ENCODE assay signal across 24 cellular contexts in the genomic region with DNA sequence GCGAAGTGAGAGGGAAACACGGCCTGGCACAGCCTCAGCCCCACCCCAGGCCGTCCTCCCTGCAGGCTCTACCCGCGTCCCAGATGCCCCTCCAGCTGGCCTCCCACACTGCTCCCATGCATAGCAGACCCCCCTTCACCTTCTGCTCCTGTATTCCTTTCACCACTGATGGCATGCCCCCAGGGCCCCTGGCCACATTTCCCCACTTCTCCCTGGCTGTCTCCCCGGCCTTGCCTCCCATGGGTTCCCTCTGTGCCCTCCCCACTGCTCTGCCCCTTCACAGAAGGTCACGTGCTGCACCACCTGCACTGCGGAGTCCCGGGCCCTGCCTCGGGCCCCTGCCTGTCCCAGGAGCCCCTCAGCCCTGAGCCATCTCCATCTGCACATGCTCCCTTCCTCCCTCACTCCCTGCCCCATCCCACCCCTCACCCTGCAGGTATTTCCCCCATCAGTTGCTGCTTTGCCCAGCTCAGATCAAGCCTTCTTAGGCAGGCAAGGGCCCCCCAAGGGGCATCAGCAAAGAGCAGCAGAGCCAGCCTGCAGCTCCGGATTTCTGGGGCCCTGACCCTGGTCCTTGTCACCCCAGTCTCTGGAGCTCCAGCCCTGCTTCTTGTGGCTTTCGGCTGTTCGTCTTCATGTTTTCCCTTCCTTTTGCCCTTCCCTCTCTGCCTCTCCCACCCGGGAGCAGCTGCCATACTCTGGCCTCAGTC. TPM values are rescaled to one million over a fixed set of nuclear protein-coding genes. Genes with fewer than 3 reads are reported as not detected.
DNase-seq lines count a peak whose midpoint lies in the region; ATAC-seq, FAIRE-seq and TF ChIP-seq lines count a peak whose summit lies in the region.
"Had no signal": no experiment of that assay in that cellular context is flagged by ENCODE, and none has a peak within 500 bp of the region (broad histone marks: within the 10 kb centered on the region; RNA-seq: fewer than 3 reads in every experiment).

No MANE protein-coding gene starts in this region.

- H3K27me3 ChIP-seq in K562 (ENCODE audit: control insufficient read depth in 2 of 2, insufficient read depth in 2 of 2, low read length in 2 of 2) = peaks cover 6 to 25% of the 10 kb centered on the region in 2 experiments; a peak in 3 of 5 replicates
- no peaks in the 10 kb centered on the region for H3K27me3 ChIP-seq in lung (ENCODE audit: control insufficient read depth, insufficient read depth)
- H3K27me3 ChIP-seq in smooth muscle cell (ENCODE audit: low read depth) = no peaks in the 10 kb centered on the region
- H3K27me3 ChIP-seq in colonic mucosa = no peaks in the 10 kb centered on the region
- no peaks in the 10 kb centered on the region for H3K27me3 ChIP-seq in ascending aorta
- H3K27me3 ChIP-seq: Peyer's patch, SJSA1 had no signal

- H3K9me3 ChIP-seq in K562 (replicated peaks; ENCODE audit: control insufficient read depth, insufficient read depth, low read depth, low read length) (no peaks in the 10 kb centered on the region), lung (ENCODE audit: control insufficient read depth in 2 of 2, insufficient read depth in 1 of 2, low read length in 1 of 2) (peaks cover 0 to 3% of the 10 kb centered on the region in 2 donors), smooth muscle cell (replicated peaks; ENCODE audit: low read depth) (no peaks in the 10 kb centered on the region), colonic mucosa (no peaks in the 10 kb centered on the region), ascending aorta (no peaks in the 10 kb centered on the region)
- H3K9me3 ChIP-seq: Peyer's patch, SJSA1 had no signal

- TF ChIP-seq EP300 in K562 (IDR thresholded peaks at IDR 0.05; ENCODE audit: low read length) = no peak

- TF ChIP-seq CTCF in GM20000 (IDR thresholded peaks at IDR 0.05; ENCODE audit: extremely low read depth, missing control alignments) = no peak
- TF ChIP-seq CTCF in K562 (IDR thresholded peaks at IDR 0.05 in 2 of 3, conservative IDR thresholded peaks at IDR 0.05 in 1 of 3; ENCODE audit: insufficient read depth in 2 of 3, low read depth in 1 of 3, low read length in 3 of 3) = no peak
- no peak for TF ChIP-seq CTCF in lung (IDR thresholded peaks at IDR 0.05; ENCODE audit: control extremely low read depth, extremely low read depth)
- no peak for TF ChIP-seq CTCF in smooth muscle cell (IDR thresholded peaks at IDR 0.05; ENCODE audit: borderline replicate concordance, insufficient read depth, poor library complexity, severe bottlenecking)
- no peak for TF ChIP-seq CTCF in colonic mucosa (IDR thresholded peaks at IDR 0.05)
- TF ChIP-seq CTCF in ascending aorta (IDR thresholded peaks at IDR 0.05) = no peak

- intact Hi-C loops in K562 (cut with micrococcal nuclease) = no loop called here
- intact Hi-C loops in colonic mucosa (cut with DNase I) = no loop called here
- intact Hi-C loops in ascending aorta (cut with DNase I) = no loop called here

- CTCF ChIA-PET in K562 (lab: Yijun Ruan, JAX; ENCODE audit: low intra/inter-chr PET ratio) = no interaction called here

- H3K79me2 ChIP-seq in K562 (ENCODE audit: control insufficient read depth, insufficient read depth, low read length) (no peaks in the 10 kb centered on the region), smooth muscle cell (ENCODE audit: low read depth) (no peaks in the 10 kb centered on the region)

- peak; percentile 14 for DNase-seq in D341Med (ENCODE audit: low spot score)
- peak; percentile 2 for DNase-seq in GM20000 (ENCODE audit: low spot score)
- DNase-seq in K562 (ENCODE audit: extremely low read depth in 1 of 4, low spot score in 3 of 4) = peak in 3 of 4 experiments; percentile 5 to 7 (median 6)
- peak; percentile 27 for DNase-seq in lung (ENCODE audit: low spot score)
- no peak for DNase-seq in smooth muscle cell (lab: John Stamatoyannopoulos, UW; ENCODE audit: unreplicated experiment)
- no peak for DNase-seq in colonic mucosa
- DNase-seq in ascending aorta (ENCODE audit: low spot score in 2 of 2) = no peak
- DNase-seq: ACHN; AML-193; DMS153; GDM1; MV-4-11; NCI-H1417 treated with DMSO at 0.1 percent for 48 hours; NCI-H2029; NCI-H446; NK-92 treated with Interleukin-12 subunit alpha and Interleukin-12 subunit beta, amount 100 ng/mL, for 24 hours; Peyer's patch had no signal

- no peak for FAIRE-seq in K562 (lab: Jason Lieb, UNC)
- FAIRE-seq: GM12878, GM18507, H54, HepG2 had no signal

- no peaks in the 10 kb centered on the region for H3K36me3 ChIP-seq in K562 (ENCODE audit: control insufficient read depth, insufficient read depth, low read length)
- H3K36me3 ChIP-seq in lung (ENCODE audit: control insufficient read depth in 2 of 2, insufficient read depth in 2 of 2, low read length in 2 of 2) = no peaks in the 10 kb centered on the region
- no peaks in the 10 kb centered on the region for H3K36me3 ChIP-seq in smooth muscle cell (ENCODE audit: low read depth)
- H3K36me3 ChIP-seq in colonic mucosa = no peaks in the 10 kb centered on the region
- no peaks in the 10 kb centered on the region for H3K36me3 ChIP-seq in ascending aorta
- H3K36me3 ChIP-seq: Peyer's patch, SJSA1 had no signal

- TF ChIP-seq RAD21 in K562 (CRISPR knock-in tag; conservative IDR thresholded peaks at IDR 0.05 in 1 of 2, IDR thresholded peaks at IDR 0.05 in 1 of 2) = no peak

- H3K4me1 ChIP-seq in K562 (replicated peaks in 1 of 2; ENCODE audit: control insufficient read depth in 2 of 2, insufficient read depth in 2 of 2, low read length in 2 of 2) (peaks cover 0 to 4% of the 10 kb centered on the region in 2 experiments; a peak in 1 of 5 replicates), lung (ENCODE audit: control insufficient read depth in 2 of 2, insufficient read depth in 2 of 2, low read length in 2 of 2) (no peaks in the 10 kb centered on the region), smooth muscle cell (ENCODE audit: low read depth) (no peaks in the 10 kb centered on the region), colonic mucosa (no peaks in the 10 kb centered on the region), ascending aorta (no peaks in the 10 kb centered on the region)
- H3K4me1 ChIP-seq: Peyer's patch, SJSA1 had no signal

- H3K4me3 ChIP-seq in K562 = no peak overlapping the region
- no peak overlapping the region for H3K4me3 ChIP-seq in lung
- no peak overlapping the region for H3K4me3 ChIP-seq in smooth muscle cell
- H3K4me3 ChIP-seq in colonic mucosa = no peak overlapping the region
- H3K4me3 ChIP-seq in ascending aorta = no peak overlapping the region
- H3K4me3 ChIP-seq: GM12878, Peyer's patch, SJSA1 had no signal

- H3K9ac ChIP-seq in K562 (ENCODE audit: insufficient read depth in 1 of 2, low read depth in 2 of 2, low read length in 2 of 2) = no peak overlapping the region
- H3K9ac ChIP-seq in smooth muscle cell (ENCODE audit: low read depth) = no peak overlapping the region
- no peak overlapping the region for H3K9ac ChIP-seq in colonic mucosa (ENCODE audit: low read depth in 2 of 2, low read length in 2 of 2)
- H3K9ac ChIP-seq: KMS-11 had no signal

- H3K27ac ChIP-seq in K562 (ENCODE audit: extremely low read depth, low read depth, low read length) (no peak overlapping the region), lung (ENCODE audit: low read depth in 1 of 2, low read length in 1 of 2) (no peak overlapping the region), smooth muscle cell (ENCODE audit: low read depth) (no peak overlapping the region), colonic mucosa (no peak overlapping the region), ascending aorta (no peak overlapping the region)
- H3K27ac ChIP-seq: KMS-11, Peyer's patch, SJSA1 had no signal

- ATAC-seq in K562 = no peak
- no peak for ATAC-seq in lung (ENCODE audit: insufficient read depth, low FRiP score)
- ATAC-seq: GM12878, HepG2 had no signal

- H3F3A ChIP-seq in smooth muscle cell (ENCODE audit: low read depth) = no peaks in the 10 kb centered on the region

- 1% methylated on average over 13 of the region's 14 CpGs for WGBS in K562 (ENCODE audit: insufficient coverage, low coverage, missing lambda C conversion rate)
- WGBS in lung, 2 donors = 81 to 91% methylated on average over 14 of the region's 14 CpGs
- 87% methylated on average over 14 of the region's 14 CpGs for WGBS in smooth muscle cell (ENCODE audit: low lambda C conversion rate)

- in situ Hi-C loops in K562 (cut with MboI) = no loop called here

- BruUV-seq in K562 (replicated peaks; lab: Mats Ljungman, UMichigan) = no TSS peak

- H2AFZ ChIP-seq in K562 (ENCODE audit: low read depth, low read length) = no peak overlapping the region
- no peak overlapping the region for H2AFZ ChIP-seq in smooth muscle cell (ENCODE audit: low read depth)

- TF ChIP-seq POLR2A in K562 (conservative IDR thresholded peaks at IDR 0.05) = no peak

- H4K20me1 ChIP-seq in K562 (replicated peaks; ENCODE audit: control insufficient read depth, insufficient read depth, low read length) = no peaks in the 10 kb centered on the region; the same call in 1 of the 2 replicates
- H4K20me1 ChIP-seq in smooth muscle cell (ENCODE audit: low read depth) = no peaks in the 10 kb centered on the region

- POLR2A ChIA-PET in K562 (lab: Yijun Ruan, JAX) = interaction anchor here (0.6 kb wide), 2 partner anchors 13 to 17 kb away, joined by 3 read pairs; no protein-coding TSS in a partner anchor

- H3K4me2 ChIP-seq in K562 (ENCODE audit: insufficient read depth, low read length) (no peak overlapping the region), smooth muscle cell (no peak overlapping the region)
- H3K4me2 ChIP-seq: KMS-11 had no signal

- no peaks in the 10 kb centered on the region for H3K9me1 ChIP-seq in K562 (ENCODE audit: control insufficient read depth, insufficient read depth, low read length)

RNA-seq across cellular contexts. Expression of gene GAB4, which starts 46.4 kb away (rescaled TPM):
- 0.16 TPM in 1 of 2 replicates, not detected in the other for total RNA-seq in K562 (2011; cell fraction: chromatin; rRNA removed; ENCODE audit: low replicate concordance)
- not detected in 2 replicates for total RNA-seq in K562 (2011; cell fraction: nucleolus; rRNA removed)
- 0.23 and 0.44 TPM in 2 replicates for total RNA-seq in K562 (2011; cell fraction: nucleoplasm; rRNA removed)
- not detected in 2 replicates for total RNA-seq in K562 (2014; rRNA removed)
- not detected in 2 replicates for total RNA-seq in K562 (2014; rRNA removed; fragmentation: Illumina TruSeq; extraction: Trizol)
- total RNA-seq in K562 (2015; rRNA removed; fragmentation: Illumina TruSeq; extraction: Trizol) = 0.11 TPM in 1 of 2 replicates, not detected in the other
- 0.25 TPM in 1 of 2 replicates, not detected in the other for total RNA-seq in K562 (2021)
- not detected in 2 replicates for polyA plus RNA-seq in K562 (2011; rRNA removed)
- polyA plus RNA-seq in K562 (2011; cell fraction: cytosol; rRNA removed) = 0.06 TPM in 1 of 2 replicates, not detected in the other
- polyA plus RNA-seq in K562 (2011; cell fraction: nucleus; rRNA removed) = 0.06 and 0.14 TPM in 2 replicates
- 0.07 and 0.10 TPM in 2 replicates for polyA plus RNA-seq in K562 (2012)
- 0.04 and 0.06 TPM in 2 replicates for polyA plus RNA-seq in K562 (2014; fragmentation: Illumina TruSeq; extraction: Trizol)
- under 1 TPM in 1 of 2 experiments, not detected in 1; 0.04 TPM for polyA plus RNA-seq in K562 (2014; fragmentation: Nextera tagmentation; extraction: Ambion mirVana)
- polyA plus RNA-seq in K562 (2014; rRNA removed) = 0.16 TPM in 1 of 2 replicates, not detected in the other
- polyA minus RNA-seq in K562 (2011; rRNA and poly(A)+ RNA removed) = 0.12 TPM in 1 of 2 replicates, not detected in the other
- not detected in 2 replicates for polyA minus RNA-seq in K562 (2011; cell fraction: cytosol; rRNA and poly(A)+ RNA removed)
- polyA minus RNA-seq in K562 (2011; cell fraction: nucleus; rRNA and poly(A)+ RNA removed) = not detected in 2 replicates
- total RNA-seq in lung = not detected
- not detected for polyA plus RNA-seq in lung
- not detected in 2 replicates for total RNA-seq in smooth muscle cell
- polyA plus RNA-seq in smooth muscle cell = not detected in 2 replicates
- not detected for total RNA-seq in colonic mucosa
- total RNA-seq in ascending aorta = not detected
- total RNA-seq: Daoy, GM12878, HepG2, Peyer's patch, SJSA1 had no signal
- polyA plus RNA-seq: GM12878, HepG2 had no signal

Comparison
In these comparisons a context has a peak if more than half of its experiments do, and no peak if none do; other contexts are left out.
1. DNase-seq: peak in D341Med (single experiment), GM20000 (single experiment), K562 (3 of 4) and lung (single experiment); none in smooth muscle cell (single experiment), colonic mucosa (single experiment) and ascending aorta (0 of 2).